8 cellular contexts compared by ENCODE assay signal in genomic region chr4:26074672-26075071, GRCh38.
DNase-seq lines count a peak whose midpoint lies in the region; ATAC-seq, FAIRE-seq and TF ChIP-seq lines count a peak whose summit lies in the region.

No MANE protein-coding gene starts in this region.

- intact Hi-C loops in colonic mucosa (cut with DNase I) (loop anchor here (10.0 kb wide), 1 partner anchor 340 kb away; no protein-coding TSS in a partner anchor), PC-9 (cut with micrococcal nuclease; ENCODE audit: unreplicated experiment) (no loop called here)

- H3K4me1 ChIP-seq in colonic mucosa: no peaks in the 10 kb centered on the region
- H3K4me1 ChIP-seq in PC-9 (replicated peaks; ENCODE audit: insufficient read depth): 0 out of 2 replicates have a peak, but pooled peaks cover 3% of the 10 kb centered on the region

- H3K27ac ChIP-seq in colonic mucosa (peak overlapping the region; percentile 34), PC-9 (no peak overlapping the region)

- ATAC-seq in GM18520 (IDR thresholded peaks at IDR 0.05; ENCODE audit: unreplicated experiment): peak; percentile 37
- ATAC-seq in HG02610 (IDR thresholded peaks at IDR 0.05; ENCODE audit: unreplicated experiment): peak; percentile 76

- H3F3A ChIP-seq in PC-9 (ENCODE audit: insufficient read depth, low read depth): no peaks in the 10 kb centered on the region

- no peak overlapping the region for H3K4me2 ChIP-seq in PC-9

- H2AFZ ChIP-seq in PC-9: no peak overlapping the region

- H3K9me3 ChIP-seq in colonic mucosa (no peaks in the 10 kb centered on the region), PC-9 (ENCODE audit: insufficient read depth, low read depth) (no peaks in the 10 kb centered on the region; the same call in 1 of the 2 replicates)

- H3K4me3 ChIP-seq in colonic mucosa (no peak overlapping the region), PC-9 (no peak overlapping the region)

- no peaks in the 10 kb centered on the region for H3K9me2 ChIP-seq in PC-9 (ENCODE audit: insufficient read depth)

- H3K79me2 ChIP-seq in PC-9 (ENCODE audit: low read depth): no peaks in the 10 kb centered on the region

- H3K36me3 ChIP-seq in colonic mucosa (no peaks in the 10 kb centered on the region), PC-9 (ENCODE audit: low read depth) (no peaks in the 10 kb centered on the region)

- POLR2A ChIA-PET in PC-9 (lab: Charles Lee; ENCODE audit: unreplicated experiment): no interaction called here

- H4K20me1 ChIP-seq in PC-9 (ENCODE audit: insufficient read depth): no peaks in the 10 kb centered on the region

- no TSS peak for BruUV-seq in PC-9 (replicated peaks; lab: Mats Ljungman, UMichigan)

- DNase-seq in NOMO-1 (lab: John Stamatoyannopoulos, UW; ENCODE audit: unreplicated experiment in 2 of 2) (peak; percentile 88 to 92), colonic mucosa (no peak), PC-9 (no peak), frontal cortex (ENCODE audit: low spot score in 2 of 2) (no peak), NCI-H2171 treated with DMSO at 0.1 percent for 48 hours (lab: John Stamatoyannopoulos, UW) (no peak)
- peak; percentile 60 to 71 for DNase-seq in stimulated activated CD4-positive, alpha-beta T cell treated with anti-CD3 and anti-CD28 coated beads, Interleukin-4, amount 100 ng/mL, for 48 hours (ENCODE audit: low read depth in 2 of 2)

- CTCF ChIA-PET in PC-9 (lab: Charles Lee): no interaction called here

- TF ChIP-seq CTCF in colonic mucosa (IDR thresholded peaks at IDR 0.05): no peak
- TF ChIP-seq CTCF in PC-9 (conservative IDR thresholded peaks at IDR 0.05): no peak

- no peak overlapping the region for H3K9ac ChIP-seq in colonic mucosa (ENCODE audit: low read depth in 2 of 2, low read length in 2 of 2)

- H3K27me3 ChIP-seq in colonic mucosa (no peaks in the 10 kb centered on the region), PC-9 (ENCODE audit: insufficient read depth, low read depth) (no peaks in the 10 kb centered on the region)

- no peak for FAIRE-seq in frontal cortex (lab: Jason Lieb, UNC)

Comparison
In these comparisons a context has a peak if more than half of its experiments do, and no peak if none do; other contexts are left out.
1. DNase-seq: peak in NOMO-1 (2 of 2) and stimulated activated CD4-positive, alpha-beta T cell treated with anti-CD3 and anti-CD28 coated beads, Interleukin-4, amount 100 ng/mL, for 48 hours (2 of 2); none in colonic mucosa (single experiment), PC-9 (0 of 2), frontal cortex (0 of 2) and NCI-H2171 treated with DMSO at 0.1 percent for 48 hours (single experiment).